In the genomic region with DNA sequence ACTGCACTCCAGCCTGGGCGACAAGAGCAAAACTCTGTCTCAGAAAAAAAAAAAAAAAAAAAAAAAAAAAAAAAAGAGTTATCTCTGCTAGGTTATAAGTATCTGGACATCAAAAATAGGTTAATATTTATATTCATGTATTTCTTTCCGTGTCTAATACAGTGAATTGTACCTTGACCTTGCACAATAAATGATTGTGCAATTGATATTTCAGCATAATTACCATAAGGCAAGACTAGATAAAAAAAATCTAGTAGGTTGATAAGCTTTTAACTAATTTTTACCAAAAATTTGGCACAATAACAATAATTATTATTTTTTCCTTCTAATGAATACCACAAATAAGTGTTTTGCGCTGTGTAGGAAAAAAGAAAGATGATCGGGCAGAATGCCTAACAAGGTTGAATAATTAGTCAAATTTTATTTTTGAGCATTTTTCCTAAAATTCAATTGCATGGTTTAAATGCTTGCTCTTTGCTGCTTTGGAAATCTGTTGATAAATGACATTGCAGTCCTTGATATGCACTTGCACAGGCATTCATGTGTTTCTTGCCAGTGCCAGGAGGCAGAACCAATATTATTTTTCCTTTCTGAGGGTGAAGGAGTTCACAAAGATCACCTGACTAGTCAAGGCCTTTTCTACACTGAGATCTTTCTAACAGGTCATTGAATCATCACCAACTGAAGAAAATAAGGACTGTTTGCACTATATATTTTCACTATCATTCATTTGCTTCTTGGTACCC, we compare ENCODE assay signal across 21 cellular contexts.
DNase-seq lines count a peak whose midpoint lies in the region; FAIRE-seq and TF ChIP-seq lines count a peak whose summit lies in the region.
"Had no signal": no experiment of that assay in that cellular context is flagged by ENCODE, and none has a peak within 500 bp of the region (broad histone marks: within the 10 kb centered on the region; RNA-seq: fewer than 3 reads in every experiment).

No MANE protein-coding gene starts in this region.

- H3K27me3 Mint-ChIP-seq in MCF 10A (ENCODE audit: insufficient read depth, unreplicated experiment) = no peaks in the 10 kb centered on the region

- POLR2A ChIA-PET in MCF 10A (lab: Yijun Ruan, JAX) = interaction anchor here (0.6 to 1.6 kb wide), 4 partner anchors 12 to 49 kb away, joined by 3 to 5 read pairs (median 4); no protein-coding TSS in a partner anchor

- no peaks in the 10 kb centered on the region for H3K4me1 ChIP-seq in breast epithelium
- H3K4me1 ChIP-seq in adrenal gland (replicated peaks in 1 of 2) = no peaks in the 10 kb centered on the region
- H3K4me1 ChIP-seq: BE2C had no signal

- TF ChIP-seq POLR2A in breast epithelium (IDR thresholded peaks at IDR 0.05) (no peak), adrenal gland (IDR thresholded peaks at IDR 0.05) (no peak)

- CTCF ChIA-PET in MCF 10A (lab: Yijun Ruan, JAX) = interaction anchor here (0.6 kb wide), 1 partner anchor 40 kb away, joined by 8 read pairs; no protein-coding TSS in a partner anchor

- TF ChIP-seq CTCF in MCF 10A (IDR thresholded peaks at IDR 0.05; ENCODE audit: unreplicated experiment) (no peak), breast epithelium (IDR thresholded peaks at IDR 0.05) (no peak), adrenal gland (IDR thresholded peaks at IDR 0.05) (peak in 1 of 6 experiments; percentile 26)

- H3K9me3 Mint-ChIP-seq in MCF 10A (ENCODE audit: unreplicated experiment) = no peaks in the 10 kb centered on the region
- H3K9me3 Mint-ChIP-seq: CD4-positive, alpha-beta memory T cell; H9 had no signal

- DNase-seq in MCF 10A (ENCODE audit: unreplicated experiment) (peak; percentile 40), breast epithelium (ENCODE audit: low spot score in 2 of 2) (no peak), adrenal gland (peak in 4 of 7 donors; percentile 18 to 61 (median 44)), DMS 273 treated with DMSO at 0.1 percent for 48 hours (lab: John Stamatoyannopoulos, UW) (no peak), amniotic stem cell (lab: John Stamatoyannopoulos, UW) (no peak)
- DNase-seq in activated effector memory CD4-positive, alpha-beta T cell treated with Interleukin-2 at 50 U/mL for 16 hours = no peak
- DNase-seq: 8988T; ACHN; BE2C; CD4-positive, alpha-beta memory T cell; DND-41; GDM1; GOT3; H9; KG1 had no signal

- H3K4me3 ChIP-seq in breast epithelium (no peak overlapping the region), adrenal gland (no peak overlapping the region)

- no peak overlapping the region for H3K27ac ChIP-seq in breast epithelium
- peak overlapping the region in 3 of 5 donors; percentile 25 to 53 (median 38) for H3K27ac ChIP-seq in adrenal gland
- H3K27ac ChIP-seq: C4-2B, HL-60 had no signal

- no TSS peak for BruUV-seq in MCF 10A (replicated peaks; lab: Mats Ljungman, UMichigan)

- H3K27ac Mint-ChIP-seq in MCF 10A (ENCODE audit: low read depth, unreplicated experiment) = no peak overlapping the region
- H3K27ac Mint-ChIP-seq: CD4-positive, alpha-beta memory T cell; H9 had no signal

- H3K9me3 ChIP-seq in breast epithelium (peaks cover 2 to 3% of the 10 kb centered on the region in 2 donors), adrenal gland (replicated peaks in 1 of 3) (no peaks in the 10 kb centered on the region)
- H3K9me3 ChIP-seq: BE2C had no signal

- no peaks in the 10 kb centered on the region for H3K36me3 ChIP-seq in breast epithelium
- no peaks in the 10 kb centered on the region for H3K36me3 ChIP-seq in adrenal gland (replicated peaks in 1 of 2)
- H3K36me3 ChIP-seq: BE2C had no signal

- peak; percentile 17 for FAIRE-seq in islet of Langerhans (lab: Jason Lieb, UNC)
- FAIRE-seq: D721Med, GM12892, GM19239 had no signal

- 53 to 56% (median 54%) methylated on average over 4 of the region's 4 CpGs for WGBS in adrenal gland, 4 donors

- intact Hi-C loops in MCF 10A (cut with micrococcal nuclease) = no loop called here
- intact Hi-C loops in breast epithelium (cut with DNase I; ENCODE audit: low total_unique reads) = no loop called here
- intact Hi-C loops in adrenal gland (cut with DNase I) = no loop called here

- H3K4me3 Mint-ChIP-seq in MCF 10A (ENCODE audit: unreplicated experiment) = no peak overlapping the region
- H3K4me3 Mint-ChIP-seq: CD4-positive, alpha-beta memory T cell; H9 had no signal

- no peaks in the 10 kb centered on the region for H3K4me1 Mint-ChIP-seq in MCF 10A (ENCODE audit: insufficient read depth, unreplicated experiment)
- H3K4me1 Mint-ChIP-seq: CD4-positive, alpha-beta memory T cell had no signal

- no peaks in the 10 kb centered on the region for H3K27me3 ChIP-seq in breast epithelium
- no peaks in the 10 kb centered on the region for H3K27me3 ChIP-seq in adrenal gland
- H3K27me3 ChIP-seq: BE2C had no signal

- H3K36me3 Mint-ChIP-seq in MCF 10A (ENCODE audit: insufficient read depth, unreplicated experiment) = peaks cover 3% of the 10 kb centered on the region
- H3K36me3 Mint-ChIP-seq: CD4-positive, alpha-beta memory T cell had no signal

Comparison
In these comparisons a context has a peak if more than half of its experiments do, and no peak if none do; other contexts are left out.
1. DNase-seq: peak in MCF 10A (single experiment) and adrenal gland (4 of 7); none in breast epithelium (0 of 2), DMS 273 treated with DMSO at 0.1 percent for 48 hours (single experiment), activated effector memory CD4-positive, alpha-beta T cell treated with Interleukin-2 at 50 U/mL for 16 hours (single experiment) and amniotic stem cell (single experiment).
2. H3K27ac ChIP-seq: peak in adrenal gland (3 of 5); none in breast epithelium (0 of 2).